10 cellular contexts compared by ENCODE assay signal in the genomic region with DNA sequence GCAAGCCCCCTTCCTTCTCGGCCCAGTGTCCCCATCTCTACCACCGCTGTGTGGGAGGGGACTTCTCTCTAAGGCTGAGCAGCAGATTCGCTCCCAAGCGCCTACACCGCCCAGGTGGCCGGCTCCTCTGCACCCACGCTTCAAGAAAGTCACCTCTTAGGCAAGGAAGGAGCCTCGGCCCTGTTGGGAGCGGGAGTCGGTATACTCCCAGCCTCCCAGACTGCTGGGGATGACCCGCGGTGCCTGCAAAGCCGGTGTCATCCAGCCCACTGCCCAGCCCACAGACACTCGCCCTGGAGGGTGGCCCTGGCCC. TPM values are rescaled to one million over a fixed set of nuclear protein-coding genes. Genes with fewer than 3 reads are reported as not detected.
DNase-seq lines count a peak whose midpoint lies in the region; ATAC-seq and TF ChIP-seq lines count a peak whose summit lies in the region.
"Had no signal": no experiment of that assay in that cellular context is flagged by ENCODE, and none has a peak within 500 bp of the region (broad histone marks: within the 10 kb centered on the region; RNA-seq: fewer than 3 reads in every experiment).

No MANE protein-coding gene starts in this region.

- no peaks in the 10 kb centered on the region for H3K79me2 ChIP-seq in GM23248 (ENCODE audit: insufficient read depth)

- H2AFZ ChIP-seq in GM23248, result no peak overlapping the region

- H3K4me3 ChIP-seq in GM23248 (peak overlapping the region; percentile 31; the same call in 1 of the 2 replicates), skeletal muscle cell (ENCODE audit: low read depth, low read length) (peak overlapping the region; percentile 48)

- H4K20me1 ChIP-seq in GM23248 (ENCODE audit: insufficient read depth), result no peaks in the 10 kb centered on the region

- in situ Hi-C loops in GM23248 (cut with MboI), result no loop called here

- ATAC-seq in left ventricle myocardium superior, result peak; percentile 18
- no peak for ATAC-seq in GM19397 (IDR thresholded peaks at IDR 0.05; ENCODE audit: unreplicated experiment)

- TF ChIP-seq CTCF in VCaP (conservative IDR thresholded peaks at IDR 0.05), result no peak

- H3K27ac ChIP-seq in GM23248 (no peak overlapping the region), VCaP (peak overlapping the region; percentile 26; the same call in 1 of the 2 replicates)

- no peaks in the 10 kb centered on the region for H3F3A ChIP-seq in GM23248 (ENCODE audit: insufficient read depth)

- no peak overlapping the region for H3K9ac ChIP-seq in GM23248

- H3K4me1 ChIP-seq in GM23248 (ENCODE audit: insufficient read depth), result no peaks in the 10 kb centered on the region

- H3K9me2 ChIP-seq in GM23248 (ENCODE audit: insufficient read depth), result no peaks in the 10 kb centered on the region

- no peaks in the 10 kb centered on the region for H3K36me3 ChIP-seq in GM23248 (ENCODE audit: low read depth)
- H3K36me3 ChIP-seq: adrenal gland had no signal

- 35 to 43% methylated on average over 11 to 14 of the region's 14 CpGs for WGBS in GM23248 (ENCODE audit: low coverage in 1 of 2, low lambda C conversion rate in 2 of 2, missing lambda C conversion rate in 2 of 2), 2 experiments

- H3K9me3 ChIP-seq in GM23248 (ENCODE audit: low read depth), result no peaks in the 10 kb centered on the region
- H3K9me3 ChIP-seq: adrenal gland had no signal

- DNase-seq in GM23248 (no peak), left ventricle myocardium superior (no peak), skeletal muscle cell (ENCODE audit: low read depth) (no peak), NCI-H1105 treated with DMSO at 0.1 percent for 48 hours (lab: John Stamatoyannopoulos, UW) (no peak), NCI-H345 (lab: John Stamatoyannopoulos, UW) (no peak)
- no peak for DNase-seq in activated effector memory CD4-positive, alpha-beta T cell treated with Interleukin-2 at 50 U/mL for 16 hours

- H3K27me3 ChIP-seq in GM23248 (replicated peaks; ENCODE audit: insufficient read depth), result peaks cover 14% of the 10 kb centered on the region
- H3K27me3 ChIP-seq: adrenal gland had no signal

- intact Hi-C loops in left ventricle myocardium superior (cut with micrococcal nuclease), result loop anchor here (10.0 kb wide), 1 partner anchor 54 kb away; no protein-coding TSS in a partner anchor

- no peak overlapping the region for H3K4me2 ChIP-seq in GM23248 (ENCODE audit: unreplicated experiment)

RNA-seq across cellular contexts. Expression of gene CHRNB4, which starts 0.5 kb away (rescaled TPM):
- total RNA-seq in GM23248 (2014; rRNA removed; shearing (Covaris generic)), result not detected in 2 replicates
- polyA plus RNA-seq in GM23248 (2016; fragmentation: Nextera tagmentation; extraction: Ambion mirVana), result not detected in 2 replicates
- total RNA-seq in left ventricle myocardium superior, result not detected
- total RNA-seq: mesenteric fat pad had no signal

RNA-seq across cellular contexts. Expression of gene CHRNA3, which starts 19.7 kb away (rescaled TPM):
- not detected in 2 replicates for total RNA-seq in GM23248 (2014; rRNA removed; shearing (Covaris generic))
- not detected in 2 replicates for polyA plus RNA-seq in GM23248 (2016; fragmentation: Nextera tagmentation; extraction: Ambion mirVana)
- not detected for total RNA-seq in left ventricle myocardium superior
- total RNA-seq: mesenteric fat pad had no signal
